Comparison of ENCODE assay signal across 7 cellular contexts in genomic region chr15:89740137-89740536, GRCh38. TPM values are rescaled to one million over a fixed set of nuclear protein-coding genes. Genes with fewer than 3 reads are reported as not detected.
DNase-seq lines count a peak whose midpoint lies in the region; ATAC-seq and TF ChIP-seq lines count a peak whose summit lies in the region.

No MANE protein-coding gene starts in this region.

- peak overlapping the region; percentile 35 for H3K4me3 ChIP-seq in GM12864 (ENCODE audit: low read depth, low read length)

- peak; percentile 43 for DNase-seq in GM12864 (ENCODE audit: low read depth)
- peak; percentile 74 for DNase-seq in NCI-H2227 treated with DMSO at 0.1 percent for 48 hours (lab: John Stamatoyannopoulos, UW)
- DNase-seq in cerebellum (ENCODE audit: low spot score), result peak; percentile 82
- DNase-seq in left kidney (ENCODE audit: low read depth, low spot score), result peak; percentile 90
- peak; percentile 20 to 37 for DNase-seq in stimulated activated CD4-positive, alpha-beta T cell treated with anti-CD3 and anti-CD28 coated beads, Interleukin-4, amount 100 ng/mL, for 48 hours (ENCODE audit: low read depth in 2 of 2)

- peak; percentile 87 for ATAC-seq in HG02981 (IDR thresholded peaks at IDR 0.05; ENCODE audit: unreplicated experiment)

- H3K27ac ChIP-seq in VCaP, result peak overlapping the region; percentile 100

- peak; percentile 88 for TF ChIP-seq CTCF in GM12864 (IDR thresholded peaks at IDR 0.05; ENCODE audit: low read depth, low read length, missing control alignments)
- peak; percentile 98 for TF ChIP-seq CTCF in VCaP (conservative IDR thresholded peaks at IDR 0.05)

RNA-seq across cellular contexts. Expression of gene MESP1, which starts 10.9 kb away (rescaled TPM):
- 2.1 TPM for total RNA-seq in cerebellum

RNA-seq across cellular contexts. Expression of gene MESP2, which starts 36.0 kb away (rescaled TPM):
- total RNA-seq in cerebellum, result 0.27 TPM

RNA-seq across cellular contexts. Expression of gene WDR93, which starts 49.5 kb away (rescaled TPM):
- 0.91 TPM for total RNA-seq in cerebellum

RNA-seq across cellular contexts. Expression of gene PEX11A, which starts 49.6 kb away (rescaled TPM):
- total RNA-seq in cerebellum, result 7.8 TPM

Comparison
In these comparisons a context has a peak if more than half of its experiments do, and no peak if none do; other contexts are left out.
1. Peak in every context shown above with its lines: DNase-seq, ATAC-seq, H3K4me3 ChIP-seq and H3K27ac ChIP-seq.
2. DNase-seq: peak in every context shown above with its lines; median percentile 90 in left kidney; 82 in cerebellum; 74 in NCI-H2227 treated with DMSO at 0.1 percent for 48 hours; 43 in GM12864; 28 in stimulated activated CD4-positive, alpha-beta T cell treated with anti-CD3 and anti-CD28 coated beads, Interleukin-4, amount 100 ng/mL, for 48 hours.